Comparison of ENCODE assay signal across 19 cellular contexts in genomic region chr19:10920781-10921180, GRCh38. TPM values are rescaled to one million over a fixed set of nuclear protein-coding genes. Genes with fewer than 3 reads are reported as not detected.
DNase-seq lines count a peak whose midpoint lies in the region; ATAC-seq and TF ChIP-seq lines count a peak whose summit lies in the region.
"Had no signal": no experiment of that assay in that cellular context is flagged by ENCODE, and none has a peak within 500 bp of the region (broad histone marks: within the 10 kb centered on the region; RNA-seq: fewer than 3 reads in every experiment).

No MANE protein-coding gene starts in this region.

- no peak for TF ChIP-seq CTCF in WERI-Rb-1 (IDR thresholded peaks at IDR 0.05; ENCODE audit: low read depth, low read length)

- H3K36me3 ChIP-seq in WERI-Rb-1, result peaks cover 77% of the 10 kb centered on the region
- H3K36me3 ChIP-seq in MG63, result peaks cover 78% of the 10 kb centered on the region

- H3K4me3 ChIP-seq in WERI-Rb-1 (ENCODE audit: low read depth, low read length), result no peak overlapping the region
- no peak overlapping the region for H3K4me3 ChIP-seq in MG63
- H3K4me3 ChIP-seq: PC-9, SK-N-MC had no signal

- peak; percentile 45 for DNase-seq in activated effector memory CD4-positive, alpha-beta T cell treated with anti-CD3 and anti-CD28 coated beads, Interleukin-2, amount 50 U/mL, for 16 hours
- DNase-seq in activated effector memory CD4-positive, alpha-beta T cell treated with Interleukin-2 at 50 U/mL for 16 hours, result no peak
- DNase-seq in WERI-Rb-1, result no peak
- DNase-seq in left colon, result no peak
- DNase-seq in stimulated activated effector memory CD8-positive, alpha-beta T cell treated with anti-CD3 and anti-CD28 coated beads, Interleukin-12 subunit alpha, Interleukin-12 subunit beta, amount 100 ng/mL, for 72 hours (ENCODE audit: low spot score in 2 of 2), result no peak
- DNase-seq in MG63, result no peak
- DNase-seq: BE2C; CD4-positive, alpha-beta T cell; DND-41; KBM-7; NCI-H146; NCI-H2081; NCI-H774 had no signal

- ATAC-seq in left colon (peak; percentile 16), HG02798 (IDR thresholded peaks at IDR 0.05; ENCODE audit: poor library complexity, unreplicated experiment) (no peak), GM21786 (IDR thresholded peaks at IDR 0.05; ENCODE audit: unreplicated experiment) (no peak)
- peak; percentile 5 for ATAC-seq in stimulated activated effector memory CD8-positive, alpha-beta T cell treated with anti-CD3 and anti-CD28 coated beads, Interleukin-12 subunit alpha, Interleukin-12 subunit beta, amount 100 ng/mL, for 72 hours
- ATAC-seq: Right ventricle myocardium inferior had no signal

- H3K27ac ChIP-seq in WERI-Rb-1, result peak overlapping the region; percentile 85; the same call in 1 of the 2 replicates
- H3K27ac ChIP-seq: 22Rv1, PC-9, SK-N-MC had no signal

- no peak overlapping the region for H3K4me3 Mint-ChIP-seq in stimulated activated effector memory CD8-positive, alpha-beta T cell treated with anti-CD3 and anti-CD28 coated beads, Interleukin-12 subunit alpha, Interleukin-12 subunit beta, amount 100 ng/mL, for 72 hours
- H3K4me3 Mint-ChIP-seq: CD4-positive, alpha-beta T cell had no signal

- intact Hi-C loops in left colon (cut with DNase I, micrococcal nuclease), result no loop called here

- peak overlapping the region; percentile 52 for H3K27ac Mint-ChIP-seq in stimulated activated effector memory CD8-positive, alpha-beta T cell treated with anti-CD3 and anti-CD28 coated beads, Interleukin-12 subunit alpha, Interleukin-12 subunit beta, amount 100 ng/mL, for 72 hours
- H3K27ac Mint-ChIP-seq: CD4-positive, alpha-beta T cell had no signal

- no peaks in the 10 kb centered on the region for H3K9me3 Mint-ChIP-seq in stimulated activated effector memory CD8-positive, alpha-beta T cell treated with anti-CD3 and anti-CD28 coated beads, Interleukin-12 subunit alpha, Interleukin-12 subunit beta, amount 100 ng/mL, for 72 hours
- H3K9me3 Mint-ChIP-seq: CD4-positive, alpha-beta T cell had no signal

- peaks cover 65% of the 10 kb centered on the region for H3K36me3 Mint-ChIP-seq in stimulated activated effector memory CD8-positive, alpha-beta T cell treated with anti-CD3 and anti-CD28 coated beads, Interleukin-12 subunit alpha, Interleukin-12 subunit beta, amount 100 ng/mL, for 72 hours

- H3K4me1 Mint-ChIP-seq in stimulated activated effector memory CD8-positive, alpha-beta T cell treated with anti-CD3 and anti-CD28 coated beads, Interleukin-12 subunit alpha, Interleukin-12 subunit beta, amount 100 ng/mL, for 72 hours, result peaks cover 13% of the 10 kb centered on the region

- H3K27me3 ChIP-seq in WERI-Rb-1 (ENCODE audit: insufficient read depth, low read depth, severe bottlenecking) (no peaks in the 10 kb centered on the region), MG63 (no peaks in the 10 kb centered on the region)
- H3K27me3 ChIP-seq: BE2C had no signal

- H3K9me3 ChIP-seq in WERI-Rb-1 (ENCODE audit: severe bottlenecking), result no peaks in the 10 kb centered on the region
- no peaks in the 10 kb centered on the region for H3K9me3 ChIP-seq in MG63
- H3K9me3 ChIP-seq: BE2C had no signal

RNA-seq across cellular contexts. Expression of gene YIPF2, which starts 7.7 kb away (rescaled TPM):
- 10 to 100 TPM; 57.8 to 64.8 TPM for total RNA-seq in left colon
- 74.6 and 82.8 TPM in 2 replicates for total RNA-seq in MG63 (2014; rRNA removed; shearing (Covaris generic); ENCODE audit: low replicate concordance)

RNA-seq across cellular contexts. Expression of gene TIMM29, which starts 7.8 kb away (rescaled TPM):
- total RNA-seq in left colon, result 10 to 100 TPM; 23.0 to 24.6 TPM
- 29.3 and 39.2 TPM in 2 replicates for total RNA-seq in MG63 (2014; rRNA removed; shearing (Covaris generic); ENCODE audit: low replicate concordance)

RNA-seq across cellular contexts. Expression of gene SMARCA4, which starts 40.0 kb away (rescaled TPM):
- 10 to 100 TPM; 68.7 to 98.6 TPM for total RNA-seq in left colon
- total RNA-seq in MG63 (2014; rRNA removed; shearing (Covaris generic); ENCODE audit: low replicate concordance), result 133 and 134 TPM in 2 replicates

RNA-seq across cellular contexts. Expression of gene CARM1, which starts 49.4 kb away (rescaled TPM):
- total RNA-seq in left colon, result 10 to 100 TPM; 48.3 to 58.3 TPM
- total RNA-seq in MG63 (2014; rRNA removed; shearing (Covaris generic); ENCODE audit: low replicate concordance), result 28.9 and 45.7 TPM in 2 replicates

Comparison
In these comparisons a context has a peak if more than half of its experiments do, and no peak if none do; other contexts are left out.
1. ATAC-seq: peak in left colon (single experiment) and stimulated activated effector memory CD8-positive, alpha-beta T cell treated with anti-CD3 and anti-CD28 coated beads, Interleukin-12 subunit alpha, Interleukin-12 subunit beta, amount 100 ng/mL, for 72 hours (single experiment); none in HG02798 (single experiment) and GM21786 (single experiment).